ENCODE assay signal across 1 cellular context in genomic region chr16:67565470-67566100, GRCh38.
TF ChIP-seq lines count a peak whose summit lies in the region.

No MANE protein-coding gene starts in this region.

TF ChIP-seq in SK-N-SH treated with all-trans-retinoic acid at 6 μM for 48 hours, 23 proteins besides CTCF, POLR2A, EP300 and RAD21 (continued from another document):
- TF ChIP-seq CSRNP3 (CRISPR knock-in tag; IDR thresholded peaks at IDR 0.05) (no peak), ZNF8 (CRISPR knock-in tag; IDR thresholded peaks at IDR 0.05) (no peak), PPARA (CRISPR knock-in tag; IDR thresholded peaks at IDR 0.05; ENCODE audit: borderline replicate concordance) (no peak), PATZ1 (CRISPR knock-in tag; IDR thresholded peaks at IDR 0.05; ENCODE audit: borderline replicate concordance) (no peak), TCF4 (CRISPR knock-in tag; IDR thresholded peaks at IDR 0.05; ENCODE audit: borderline replicate concordance) (no peak), OSR1 (CRISPR knock-in tag; IDR thresholded peaks at IDR 0.05) (no peak)
TF ChIP-seq in SK-N-SH treated with all-trans-retinoic acid at 6 μM for 48 hours: peak in this region for 0.
